In the genomic region with DNA sequence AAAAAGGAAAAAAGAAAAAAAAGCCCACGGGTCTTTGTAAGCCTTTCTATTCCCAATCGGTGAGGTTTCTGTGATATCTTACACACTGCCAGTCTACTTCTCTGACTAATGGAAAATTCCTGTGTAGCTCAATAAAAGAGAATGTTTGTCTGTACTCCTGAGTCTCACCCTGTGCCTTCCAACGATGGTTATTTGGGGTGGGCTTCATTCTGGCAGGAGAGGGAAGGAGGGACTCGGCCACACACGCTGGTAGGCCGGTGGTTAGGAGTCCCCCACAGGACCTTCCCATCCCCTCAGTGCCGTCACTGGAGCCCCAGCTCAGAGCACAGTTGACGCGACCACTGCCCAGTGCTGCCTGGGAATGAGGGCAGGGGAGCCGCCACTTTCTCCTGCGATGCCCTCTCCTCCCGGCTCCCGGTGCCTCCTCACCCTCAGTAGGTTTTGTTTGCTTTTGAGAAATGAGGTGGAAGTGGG, we compare ENCODE assay signal across 7 cellular contexts.
A peak's percentile ranks its signal among the peaks of the same experiment; 100 is the strongest.
DNase-seq lines count a peak whose midpoint lies in the region; ATAC-seq, FAIRE-seq and TF ChIP-seq lines count a peak whose summit lies in the region.

No MANE protein-coding gene starts in this region.

- H3K27ac Mint-ChIP-seq in natural killer cell = peak overlapping the region; percentile 75 to 91

- no peaks in the 10 kb centered on the region for H3K27me3 ChIP-seq in SK-N-SH (ENCODE audit: insufficient read depth)

- H3K27ac ChIP-seq in SK-N-SH (ENCODE audit: low read depth in 2 of 2, low read length in 1 of 2) = no peak overlapping the region; a peak in 1 of 4 replicates

- H3K27me3 Mint-ChIP-seq in natural killer cell (ENCODE audit: low read depth in 2 of 2) = no peaks in the 10 kb centered on the region

- no peaks in the 10 kb centered on the region for H3K9me3 Mint-ChIP-seq in natural killer cell

- no peaks in the 10 kb centered on the region for H4K20me1 ChIP-seq in SK-N-SH (ENCODE audit: insufficient read depth)

- WGBS in SK-N-SH (ENCODE audit: low lambda C conversion rate) = 80% methylated on average over 9 of the region's 13 CpGs

- no peak for TF ChIP-seq EP300 in SK-N-SH (IDR thresholded peaks at IDR 0.05; ENCODE audit: borderline replicate concordance in 1 of 2, low read depth in 1 of 2, low read length in 1 of 2)

- FAIRE-seq in endometrium (lab: Jason Lieb, UNC) = peak; percentile 50

- CTCF ChIA-PET in SK-N-SH (lab: Yijun Ruan, JAX) = interaction anchor here (1.8 to 2.7 kb wide), 3 partner anchors 13 to 30 kb away, joined by 6 to 42 read pairs (median 14); no protein-coding TSS in a partner anchor

- no peaks in the 10 kb centered on the region for H3K9me3 ChIP-seq in SK-N-SH

- no peak overlapping the region for H3K4me2 ChIP-seq in SK-N-SH

- peaks cover 4 to 17% of the 10 kb centered on the region in 2 experiments for H3K36me3 ChIP-seq in SK-N-SH (replicated peaks in 1 of 2; ENCODE audit: control insufficient read depth in 1 of 2, insufficient read depth in 2 of 2, low read length in 1 of 2)

- TF ChIP-seq CTCF in SK-N-SH (IDR thresholded peaks at IDR 0.05) = no peak
- TF ChIP-seq CTCF in natural killer cell (IDR thresholded peaks at IDR 0.05) = no peak

- POLR2A ChIA-PET in SK-N-SH (lab: Yijun Ruan, JAX) = interaction anchor here (0.7 kb wide), 1 partner anchor 84 kb away, joined by 3 read pairs; no protein-coding TSS in a partner anchor

- H3K4me1 Mint-ChIP-seq in natural killer cell = peaks cover 10 to 13% of the 10 kb centered on the region in 2 donors

- no peak overlapping the region for H3K9ac ChIP-seq in SK-N-SH

- H2AFZ ChIP-seq in SK-N-SH (ENCODE audit: low read depth) = 0 out of 2 replicates have a peak overlapping the region, but pooled peaks have one; percentile 41

- no peak overlapping the region for H3K4me3 ChIP-seq in SK-N-SH (ENCODE audit: low read depth in 2 of 2, low read length in 1 of 2)

- DNase-seq in SK-N-SH = peak; percentile 23
- DNase-seq in natural killer cell = peak; percentile 9
- DNase-seq in NCI-H1436 treated with DMSO at 0.1 percent for 48 hours (lab: John Stamatoyannopoulos, UW) = no peak
- DNase-seq in mucosa of gallbladder (ENCODE audit: low spot score) = no peak
- no peak for DNase-seq in UCSD-AML1 (lab: John Stamatoyannopoulos, UW; ENCODE audit: unreplicated experiment)

- peak overlapping the region; percentile 91 for H3K4me3 Mint-ChIP-seq in natural killer cell

- intact Hi-C loops in natural killer cell (cut with micrococcal nuclease) = no loop called here

- H3K9me2 ChIP-seq in SK-N-SH = no peaks in the 10 kb centered on the region

- H3K36me3 Mint-ChIP-seq in natural killer cell = no peaks in the 10 kb centered on the region

- no peaks in the 10 kb centered on the region for H3K79me2 ChIP-seq in SK-N-SH (ENCODE audit: insufficient read depth)

- peak; percentile 14 for ATAC-seq in GM21723 (IDR thresholded peaks at IDR 0.05; ENCODE audit: unreplicated experiment)
- no peak for ATAC-seq in natural killer cell

- no peak for TF ChIP-seq RAD21 in SK-N-SH (IDR thresholded peaks at IDR 0.05; ENCODE audit: low read length)

- H3K4me1 ChIP-seq in SK-N-SH (ENCODE audit: control insufficient read depth in 1 of 2, insufficient read depth in 2 of 2, low read depth in 1 of 2, low read length in 1 of 2) = peaks cover 0 to 8% of the 10 kb centered on the region in 2 experiments; a peak in 2 of 4 replicates

- peaks cover 5% of the 10 kb centered on the region for H3F3A ChIP-seq in SK-N-SH (replicated peaks; ENCODE audit: insufficient read depth)

TF ChIP-seq in SK-N-SH, 30 proteins besides CTCF, POLR2A, EP300 and RAD21:
- TF ChIP-seq TAF1 (IDR thresholded peaks at IDR 0.05; ENCODE audit: borderline replicate concordance, low read depth, low read length) (no peak), RCOR1 (IDR thresholded peaks at IDR 0.05; ENCODE audit: low read length) (no peak), EZH2phosphoT487 (IDR thresholded peaks at IDR 0.05; ENCODE audit: borderline replicate concordance, low read depth) (no peak), GABPA (IDR thresholded peaks at IDR 0.05; ENCODE audit: low read depth) (no peak), JUND (IDR thresholded peaks at IDR 0.05) (no peak)
- TF ChIP-seq, protein P1, sequence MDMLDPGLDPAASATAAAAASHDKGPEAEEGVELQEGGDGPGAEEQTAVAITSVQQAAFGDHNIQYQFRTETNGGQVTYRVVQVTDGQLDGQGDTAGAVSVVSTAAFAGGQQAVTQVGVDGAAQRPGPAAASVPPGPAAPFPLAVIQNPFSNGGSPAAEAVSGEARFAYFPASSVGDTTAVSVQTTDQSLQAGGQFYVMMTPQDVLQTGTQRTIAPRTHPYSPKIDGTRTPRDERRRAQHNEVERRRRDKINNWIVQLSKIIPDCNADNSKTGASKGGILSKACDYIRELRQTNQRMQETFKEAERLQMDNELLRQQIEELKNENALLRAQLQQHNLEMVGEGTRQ (IDR thresholded peaks at IDR 0.05; ENCODE audit: borderline replicate concordance, low read depth, low read length) = no peak

Comparison
In these comparisons a context has a peak if more than half of its experiments do, and no peak if none do; other contexts are left out.
1. DNase-seq: peak in SK-N-SH (single experiment) and natural killer cell (single experiment); none in NCI-H1436 treated with DMSO at 0.1 percent for 48 hours (single experiment), mucosa of gallbladder (single experiment) and UCSD-AML1 (single experiment).